ENCODE assay signal across 25 cellular contexts in the genomic region with DNA sequence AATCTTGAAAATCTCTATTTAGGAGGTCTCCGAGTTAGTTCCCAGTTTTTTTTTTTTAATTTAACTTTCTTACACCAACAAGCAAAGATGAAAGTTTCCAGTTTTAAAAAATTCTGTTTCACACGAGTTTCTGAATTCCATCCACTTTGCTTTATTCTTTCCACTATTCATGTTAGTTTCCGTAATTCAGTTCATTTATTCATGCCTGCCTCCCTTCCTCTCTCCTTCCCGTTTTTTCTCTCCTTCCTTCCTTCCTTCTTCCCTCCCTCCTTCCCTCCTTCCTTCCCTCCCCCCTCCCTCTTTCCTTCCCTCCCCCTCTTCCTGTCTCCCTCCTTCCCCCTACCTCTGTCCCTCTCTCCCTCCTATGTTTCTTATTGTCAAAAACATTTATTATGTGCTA. TPM values are rescaled to one million over a fixed set of nuclear protein-coding genes. Genes with fewer than 3 reads are reported as not detected.
"Had no signal": no experiment of that assay in that cellular context is flagged by ENCODE, and none has a peak within 500 bp of the region (broad histone marks: within the 10 kb centered on the region; RNA-seq: fewer than 3 reads in every experiment).

No MANE protein-coding gene starts in this region.

- H3K4me2 ChIP-seq: hepatocyte had no signal

- H3K27ac ChIP-seq: coronary artery, dorsolateral prefrontal cortex, epithelial cell of prostate, esophagus squamous epithelium, gastroesophageal sphincter, heart left ventricle, hepatocyte, left lung, lower lobe of right lung had no signal

- H3K9me3 ChIP-seq: esophagus squamous epithelium, gastroesophageal sphincter, heart left ventricle, left lung, lower lobe of right lung, mucosa of descending colon had no signal

- ATAC-seq: esophagus mucosa; gastroesophageal sphincter; heart left ventricle; left lung; left ventricle myocardium superior; lower lobe of right lung; mucosa of descending colon; naive thymus-derived CD8-positive, alpha-beta T cell had no signal

- H2AFZ ChIP-seq: hepatocyte had no signal

- H3K27me3 ChIP-seq: esophagus squamous epithelium, gastroesophageal sphincter, heart left ventricle, hepatocyte, left lung had no signal

- H3K4me1 ChIP-seq: lower lobe of right lung had no signal

- H3K4me3 ChIP-seq: coronary artery, dorsolateral prefrontal cortex, esophagus squamous epithelium, gastroesophageal sphincter, heart left ventricle, hepatocyte, left lung, lower lobe of right lung, mucosa of descending colon had no signal

- DNase-seq: dermis blood vessel endothelial cell; dorsolateral prefrontal cortex; effector CD4-positive, alpha-beta T cell; effector memory CD4-positive, alpha-beta T cell; erythroblast; esophagus squamous epithelium; foreskin fibroblast; heart left ventricle; hypothalamus; immature natural killer cell; islet precursor cell; kidney; kidney glomerular epithelial cell; left lung; left ventricle myocardium superior; lower lobe of right lung; mesenchymal stem cell; mucosa of descending colon; naive B cell; naive thymus-derived CD8-positive, alpha-beta T cell had no signal

- H3K36me3 ChIP-seq: esophagus squamous epithelium, gastroesophageal sphincter, heart left ventricle, left lung, lower lobe of right lung had no signal

RNA-seq across cellular contexts. Expression of a gene that starts 22.3 kb away (rescaled TPM):
- total RNA-seq: naive thymus-derived CD8-positive, alpha-beta T cell had no signal
- polyA plus RNA-seq: immature natural killer cell; naive thymus-derived CD8-positive, alpha-beta T cell had no signal
